ENCODE assay signal across 16 cellular contexts in the genomic region with DNA sequence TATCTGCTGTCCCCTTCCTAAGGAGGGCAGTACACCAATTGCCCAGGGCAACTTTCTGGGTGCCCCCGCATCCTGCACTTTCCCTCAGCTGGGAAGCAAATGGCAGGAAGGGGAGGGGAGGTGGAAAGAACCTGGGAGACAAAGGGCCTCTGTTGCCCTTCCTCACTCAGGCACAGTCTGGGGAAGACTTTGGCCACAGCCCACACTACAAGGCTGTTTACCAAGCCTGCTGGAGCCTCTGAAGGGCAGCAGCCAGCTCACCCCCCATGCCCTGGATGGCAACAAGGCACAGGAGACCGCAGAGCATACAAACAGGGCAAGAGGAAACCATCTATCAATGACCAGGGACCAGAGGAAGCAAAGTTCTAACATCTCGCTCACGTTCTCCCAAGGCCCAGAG. TPM values are rescaled to one million over a fixed set of nuclear protein-coding genes. Genes with fewer than 3 reads are reported as not detected.
DNase-seq lines count a peak whose midpoint lies in the region; ATAC-seq, FAIRE-seq and TF ChIP-seq lines count a peak whose summit lies in the region.
"Had no signal": no experiment of that assay in that cellular context is flagged by ENCODE, and none has a peak within 500 bp of the region (broad histone marks: within the 10 kb centered on the region; RNA-seq: fewer than 3 reads in every experiment).

No MANE protein-coding gene starts in this region.

- no peak overlapping the region for H3K14ac ChIP-seq in mesenchymal stem cell (ENCODE audit: low read length in 2 of 2)

- no peak overlapping the region for H3K18ac ChIP-seq in mesenchymal stem cell (ENCODE audit: low read depth in 1 of 2, low read length in 2 of 2)

- BruUV-seq in HepG2 (replicated peaks; lab: Mats Ljungman, UMichigan), result no TSS peak

- DNase-seq in HepG2 (ENCODE audit: low spot score) (peak; percentile 71), right lobe of liver (no peak), islet precursor cell (peak; percentile 75), mesenchymal stem cell (no peak), NCI-H1930 (lab: John Stamatoyannopoulos, UW) (no peak), NCI-H82 (lab: John Stamatoyannopoulos, UW) (no peak)
- DNase-seq: 8988T, DMS153, GM23248, NCI-H2107 had no signal

- no peak overlapping the region for H2BK5ac ChIP-seq in mesenchymal stem cell (ENCODE audit: low read depth, low read length, poor library complexity, severe bottlenecking)

- H4K91ac ChIP-seq in mesenchymal stem cell (ENCODE audit: low read length), result no peak overlapping the region

- peak in 1 of 2 experiments; percentile 61; a peak in 2 of 4 replicates for TF ChIP-seq EP300 in HepG2 (IDR thresholded peaks at IDR 0.05; ENCODE audit: low read depth in 2 of 2, low read length in 2 of 2)
- peak; percentile 27; the same call in 1 of the 2 replicates for TF ChIP-seq EP300 in HepG2 (CRISPR knock-in tag; IDR thresholded peaks at IDR 0.05; ENCODE audit: borderline replicate concordance)

- no peak overlapping the region for H3K4ac ChIP-seq in mesenchymal stem cell (ENCODE audit: low read depth in 1 of 2, low read length in 2 of 2)

- H3K4me2 ChIP-seq in HepG2 (ENCODE audit: low read depth, low read length) (peak overlapping the region; percentile 59), mesenchymal stem cell (ENCODE audit: low read length, poor library complexity, severe bottlenecking) (no peak overlapping the region)
- H3K4me2 ChIP-seq: BLaER1 treated with 17β-estradiol and CSF1 and Interleukin-3, amounts not matched to agents 10 nM and 100 nM had no signal

- H2AK5ac ChIP-seq in mesenchymal stem cell (ENCODE audit: low read length, severe bottlenecking), result no peak overlapping the region

- H3K27ac ChIP-seq in HepG2 (ENCODE audit: extremely low read length, insufficient read depth, low read length), result no peak overlapping the region
- no peak overlapping the region for H3K27ac ChIP-seq in right lobe of liver
- peak overlapping the region; percentile 47 for H3K27ac ChIP-seq in rectal smooth muscle tissue (ENCODE audit: low read depth, low read length)
- H3K27ac ChIP-seq in mesenchymal stem cell (ENCODE audit: low read length, poor library complexity, severe bottlenecking), result no peak overlapping the region
- H3K27ac ChIP-seq: BLaER1 treated with 17β-estradiol and CSF1 and Interleukin-3, amounts not matched to agents 10 nM and 100 nM; GM23248; RWPE1 had no signal

- TF ChIP-seq POLR2A in HepG2 (IDR thresholded peaks at IDR 0.05; ENCODE audit: insufficient read depth in 1 of 2, low read depth in 2 of 2, low read length in 2 of 2), result no peak
- TF ChIP-seq POLR2A in right lobe of liver (IDR thresholded peaks at IDR 0.05), result no peak

- H3K4me1 ChIP-seq in HepG2 (ENCODE audit: insufficient read depth, low read length) (peaks cover 24% of the 10 kb centered on the region), right lobe of liver (no peaks in the 10 kb centered on the region), rectal smooth muscle tissue (ENCODE audit: control insufficient read depth, insufficient read depth, low read length) (peaks cover 27% of the 10 kb centered on the region), mesenchymal stem cell (ENCODE audit: control insufficient read depth, insufficient read depth, low read depth, low read length) (no peaks in the 10 kb centered on the region)

- no peaks in the 10 kb centered on the region; a peak in 2 of 5 replicates for H3K27me3 ChIP-seq in HepG2 (ENCODE audit: control insufficient read depth in 1 of 2, insufficient read depth in 2 of 2, low read length in 2 of 2)
- no peaks in the 10 kb centered on the region for H3K27me3 ChIP-seq in right lobe of liver
- H3K27me3 ChIP-seq in rectal smooth muscle tissue (ENCODE audit: control insufficient read depth, insufficient read depth, low read length), result no peaks in the 10 kb centered on the region
- no peaks in the 10 kb centered on the region for H3K27me3 ChIP-seq in mesenchymal stem cell (ENCODE audit: control insufficient read depth in 1 of 2, insufficient read depth in 1 of 2, low read length in 2 of 2)
- H3K27me3 ChIP-seq: BLaER1 treated with 17β-estradiol and CSF1 and Interleukin-3, amounts not matched to agents 10 nM and 100 nM had no signal

- POLR2A ChIA-PET in HepG2 (lab: Yijun Ruan, JAX), result no interaction called here

- intact Hi-C loops in HepG2 (cut with micrococcal nuclease; ENCODE audit: unreplicated experiment), result loop anchor here (2.0 kb wide), 1 partner anchor 42 kb away; the partner anchor contains the start of gene ARRDC4
- intact Hi-C loops in right lobe of liver (cut with DNase I), result no loop called here

- TF ChIP-seq CTCF in HepG2 (CRISPR knock-in tag; IDR thresholded peaks at IDR 0.05) (peak; percentile 24; the same call in 1 of the 2 replicates), right lobe of liver (IDR thresholded peaks at IDR 0.05) (no peak)

- H3K9ac ChIP-seq in HepG2 (ENCODE audit: insufficient read depth, low read depth, low read length), result no peak overlapping the region
- H3K9ac ChIP-seq in rectal smooth muscle tissue (ENCODE audit: low read length), result no peak overlapping the region
- H3K9ac ChIP-seq in mesenchymal stem cell (ENCODE audit: low read length), result no peak overlapping the region
- H3K9ac ChIP-seq: BLaER1 treated with 17β-estradiol and CSF1 and Interleukin-3, amounts not matched to agents 10 nM and 100 nM; GM23248 had no signal

- H3K4me3 ChIP-seq in HepG2 (replicated peaks in 1 of 3; ENCODE audit: insufficient read depth in 1 of 3, low read depth in 2 of 3, low read length in 3 of 3), result 0 out of 6 replicates have a peak overlapping the region, but pooled peaks of 1 of the 3 experiments have one; percentile 7
- no peak overlapping the region for H3K4me3 ChIP-seq in right lobe of liver
- H3K4me3 ChIP-seq in rectal smooth muscle tissue (ENCODE audit: low read length), result no peak overlapping the region
- H3K4me3 ChIP-seq in mesenchymal stem cell (ENCODE audit: insufficient read depth in 1 of 2, low read depth in 1 of 2, low read length in 2 of 2), result no peak overlapping the region
- H3K4me3 ChIP-seq: BLaER1 treated with 17β-estradiol and CSF1 and Interleukin-3, amounts not matched to agents 10 nM and 100 nM; GM12878; GM23248 had no signal

- no peaks in the 10 kb centered on the region for H3K79me2 ChIP-seq in HepG2 (ENCODE audit: insufficient read depth, low read length)

- H4K8ac ChIP-seq in mesenchymal stem cell (ENCODE audit: low read length), result no peak overlapping the region

- H2BK120ac ChIP-seq in mesenchymal stem cell (ENCODE audit: low read depth, low read length), result no peak overlapping the region

- peak; percentile 63 for FAIRE-seq in HepG2 (lab: Jason Lieb, UNC)
- FAIRE-seq: GM12878 had no signal

- 0% methylated on average over 2 of the region's 4 CpGs for WGBS in HepG2 (ENCODE audit: low lambda C conversion rate)
- 60% methylated on average over 1 of the region's 4 CpGs for WGBS in right lobe of liver (ENCODE audit: insufficient coverage, low coverage, low lambda C conversion rate, missing lambda C conversion rate)
- 91% methylated on average over 4 of the region's 4 CpGs for WGBS in mesenchymal stem cell

- ATAC-seq in HepG2 (peak; percentile 98), right lobe of liver (no peak), GM19463 (IDR thresholded peaks at IDR 0.05; ENCODE audit: unreplicated experiment) (no peak)
- ATAC-seq: GM12878 had no signal

- no peaks in the 10 kb centered on the region for H3K79me1 ChIP-seq in mesenchymal stem cell (replicated peaks; ENCODE audit: low read length, poor library complexity, severe bottlenecking)

- H2BK15ac ChIP-seq in mesenchymal stem cell (ENCODE audit: low read depth, poor library complexity, severe bottlenecking), result no peak overlapping the region

- no peaks in the 10 kb centered on the region for H4K20me1 ChIP-seq in HepG2 (ENCODE audit: insufficient read depth, low read length)
- H4K20me1 ChIP-seq: BLaER1 treated with 17β-estradiol and CSF1 and Interleukin-3, amounts not matched to agents 10 nM and 100 nM had no signal

- no peak for TF ChIP-seq RAD21 in HepG2 (CRISPR knock-in tag; IDR thresholded peaks at IDR 0.05)

- H2AFZ ChIP-seq in HepG2 (ENCODE audit: low read length) (no peak overlapping the region), mesenchymal stem cell (ENCODE audit: low read depth, low read length) (no peak overlapping the region)
- H2AFZ ChIP-seq: GM23248 had no signal

- CTCF ChIA-PET in HepG2 (lab: Yijun Ruan, JAX; ENCODE audit: low intra/inter-chr PET ratio, low total read pairs), result no interaction called here

- H2BK12ac ChIP-seq in mesenchymal stem cell (ENCODE audit: low read length in 2 of 2), result no peak overlapping the region

- H3K36me3 ChIP-seq in HepG2 (replicated peaks in 1 of 2; ENCODE audit: control insufficient read depth in 1 of 2, insufficient read depth in 2 of 2, low read length in 2 of 2), result no peaks in the 10 kb centered on the region
- H3K36me3 ChIP-seq in right lobe of liver, result no peaks in the 10 kb centered on the region
- H3K36me3 ChIP-seq in rectal smooth muscle tissue (ENCODE audit: control insufficient read depth, insufficient read depth, low read length), result no peaks in the 10 kb centered on the region
- H3K36me3 ChIP-seq in mesenchymal stem cell (ENCODE audit: control insufficient read depth in 1 of 2, insufficient read depth in 2 of 2, low read depth in 1 of 2, low read length in 2 of 2), result no peaks in the 10 kb centered on the region
- H3K36me3 ChIP-seq: BLaER1 treated with 17β-estradiol and CSF1 and Interleukin-3, amounts not matched to agents 10 nM and 100 nM had no signal

- H3K23ac ChIP-seq in mesenchymal stem cell (ENCODE audit: low read length in 2 of 2), result no peak overlapping the region

- H3K9me3 ChIP-seq in HepG2 (ENCODE audit: low read length) (no peaks in the 10 kb centered on the region), right lobe of liver (no peaks in the 10 kb centered on the region), mesenchymal stem cell (ENCODE audit: control insufficient read depth, low read length) (no peaks in the 10 kb centered on the region)

- in situ Hi-C loops in HepG2 (cut with HindIII; ENCODE audit: extremely low pct_ligation_motif_present, low pct_unique_long_range_greater_than_20kb), result no loop called here

RNA-seq across cellular contexts. Expression of gene ARRDC4, which starts 42.4 kb away (rescaled TPM):
- total RNA-seq in HepG2 (2016; rRNA removed; fragmentation: Illumina TruSeq; extraction: Trizol) (1.5 and 2.5 TPM in 2 replicates), right lobe of liver (10 to 100 TPM in 3 of 6 experiments, 1 to 10 TPM in 3; 5.0 to 17.4 (median 12.7) TPM)
- 0.18 and 0.30 TPM in 2 replicates for total RNA-seq in HepG2 (2016; cell fraction: cytosol; rRNA removed; fragmentation: Illumina TruSeq; extraction: Trizol; ENCODE audit: low read depth)
- total RNA-seq in HepG2 (2016; cell fraction: insoluble cytoplasmic fraction; rRNA removed; fragmentation: Illumina TruSeq; extraction: Trizol), result 1.7 and 2.0 TPM in 2 replicates
- total RNA-seq in HepG2 (2016; cell fraction: membrane; rRNA removed; fragmentation: Illumina TruSeq; extraction: Trizol), result 1.1 and 1.2 TPM in 2 replicates
- 1.5 TPM in 2 replicates for total RNA-seq in HepG2 (2016; cell fraction: nucleus; rRNA removed; fragmentation: Illumina TruSeq; extraction: Trizol)
- polyA plus RNA-seq in HepG2 (2011; rRNA removed), result 2.5 and 3.8 TPM in 2 replicates
- 1.4 and 3.1 TPM in 2 replicates for polyA plus RNA-seq in HepG2 (2011; cell fraction: cytosol; rRNA removed)
- 1.7 and 3.4 TPM in 2 replicates for polyA plus RNA-seq in HepG2 (2011; cell fraction: nucleus; rRNA removed)
- 4.3 and 5.4 TPM in 2 replicates for polyA plus RNA-seq in HepG2 (2012)
- 0.14 and 0.15 TPM in 2 replicates for polyA plus RNA-seq in HepG2 (2016; cell fraction: cytosol; fragmentation: Illumina TruSeq; extraction: Trizol; ENCODE audit: low read depth)
- polyA plus RNA-seq in HepG2 (2016; cell fraction: insoluble cytoplasmic fraction; fragmentation: Illumina TruSeq; extraction: Trizol; ENCODE audit: low read depth), result 2.0 and 2.1 TPM in 2 replicates
- polyA plus RNA-seq in HepG2 (2016; cell fraction: membrane; fragmentation: Illumina TruSeq; extraction: Trizol; ENCODE audit: low read depth), result 0.53 and 0.56 TPM in 2 replicates
- polyA plus RNA-seq in HepG2 (2016; cell fraction: nucleus; fragmentation: Illumina TruSeq; extraction: Trizol; ENCODE audit: insufficient read depth, low read depth), result 1.4 and 1.8 TPM in 2 replicates
- 2.0 TPM in 1 of 2 replicates, not detected in the other for polyA minus RNA-seq in HepG2 (2011; rRNA and poly(A)+ RNA removed; ENCODE audit: low replicate concordance)
- 1.6 and 2.5 TPM in 2 replicates for polyA minus RNA-seq in HepG2 (2011; cell fraction: cytosol; rRNA and poly(A)+ RNA removed)
- 1.8 and 4.0 TPM in 2 replicates for polyA minus RNA-seq in HepG2 (2011; cell fraction: nucleus; rRNA and poly(A)+ RNA removed)
- polyA plus RNA-seq in mesenchymal stem cell (2013, experiment 1 of 2), result 11.2 TPM
- 11.7 TPM for polyA plus RNA-seq in mesenchymal stem cell (2013, experiment 2 of 2)
- total RNA-seq: OCI-LY7 had no signal

Comparison
In these comparisons a context has a peak if more than half of its experiments do, and no peak if none do; other contexts are left out.
1. DNase-seq: peak in HepG2 (single experiment) and islet precursor cell (single experiment); none in right lobe of liver (0 of 3), mesenchymal stem cell (single experiment), NCI-H1930 (0 of 2) and NCI-H82 (single experiment).